1 cellular context compared by ENCODE assay signal in the genomic region with DNA sequence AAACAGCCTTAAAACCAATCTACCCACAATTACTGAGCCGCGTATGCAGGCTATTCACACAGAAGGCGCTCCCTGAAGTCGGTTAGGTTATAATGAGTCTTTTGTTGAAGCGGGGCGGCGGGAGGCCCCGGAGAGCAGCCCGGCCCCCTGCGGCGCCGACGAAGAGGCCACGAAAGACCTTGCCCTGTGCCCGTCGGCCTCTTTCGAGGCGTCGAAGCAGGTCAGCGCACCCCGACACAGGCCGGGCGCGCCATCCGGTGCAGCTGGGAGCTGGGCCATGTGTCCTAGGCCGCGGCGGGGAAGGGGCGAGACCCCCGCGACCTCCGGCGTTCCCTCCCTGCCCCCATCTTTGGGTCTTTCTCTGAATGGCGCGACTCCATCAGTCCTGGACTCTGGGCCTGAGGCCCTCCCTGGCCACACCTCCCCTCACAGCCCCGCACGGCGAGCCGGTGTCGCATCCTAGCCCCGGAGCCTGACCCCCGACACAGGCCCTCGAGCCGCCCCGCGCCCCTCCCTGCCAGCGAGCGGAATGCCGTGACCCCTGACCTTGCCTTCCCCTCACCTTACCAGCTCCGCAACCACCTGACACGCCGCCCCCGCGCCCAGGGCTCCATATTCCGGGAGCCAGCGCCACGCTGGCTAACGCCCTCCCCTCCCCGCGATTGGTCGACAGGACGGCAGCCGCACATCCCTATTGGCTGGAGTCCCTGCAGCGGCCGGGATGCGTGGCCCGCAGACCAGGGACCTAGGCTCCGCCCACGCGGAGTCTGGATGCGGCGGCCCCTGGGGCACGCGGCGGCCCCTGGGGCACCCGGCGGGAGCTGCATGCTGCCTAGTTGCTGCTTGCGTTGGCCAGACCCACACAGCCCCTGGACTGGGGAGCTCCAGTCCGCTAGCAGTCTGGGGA.
TF ChIP-seq lines count a peak whose summit lies in the region.

Gene SLC11A2 (minus strand): TSS at position 637 of the 907 bp plus-strand sequence. CDS start 15,656 bp downstream, outside the sequence.

TF ChIP-seq in HEK293, 187 proteins besides CTCF, POLR2A, EP300 and RAD21 (continued from another document and continues in another):
- TF ChIP-seq REST (tag by site-specific recombination; IDR thresholded peaks at IDR 0.05) = peak; percentile 10; the same call in 1 of the 2 replicates
- TF ChIP-seq GFI1B (tag by site-specific recombination; IDR thresholded peaks at IDR 0.05) = 0 out of 2 replicates have a peak, but pooled peaks have one; percentile 24
- no peak for TF ChIP-seq ZNF658 (tag by site-specific recombination; IDR thresholded peaks at IDR 0.05)
- TF ChIP-seq ZNF529 (tag by site-specific recombination; IDR thresholded peaks at IDR 0.05; ENCODE audit: insufficient replicate concordance) = no peak
- TF ChIP-seq ZNF747 (tag by site-specific recombination; IDR thresholded peaks at IDR 0.05) = no peak
- no peak for TF ChIP-seq ZNF768 (tag by site-specific recombination; IDR thresholded peaks at IDR 0.05)
- TF ChIP-seq ZNF19 (tag by site-specific recombination; IDR thresholded peaks at IDR 0.05; ENCODE audit: low read depth) = no peak
- TF ChIP-seq GLI2 (tag by site-specific recombination; IDR thresholded peaks at IDR 0.05; ENCODE audit: borderline replicate concordance, low read depth) = no peak
- peak; percentile 92 for TF ChIP-seq ZBTB1 (tag by site-specific recombination; IDR thresholded peaks at IDR 0.05)
- TF ChIP-seq ZNF239 (tag by site-specific recombination; IDR thresholded peaks at IDR 0.05) = no peak
- TF ChIP-seq, protein P1, sequence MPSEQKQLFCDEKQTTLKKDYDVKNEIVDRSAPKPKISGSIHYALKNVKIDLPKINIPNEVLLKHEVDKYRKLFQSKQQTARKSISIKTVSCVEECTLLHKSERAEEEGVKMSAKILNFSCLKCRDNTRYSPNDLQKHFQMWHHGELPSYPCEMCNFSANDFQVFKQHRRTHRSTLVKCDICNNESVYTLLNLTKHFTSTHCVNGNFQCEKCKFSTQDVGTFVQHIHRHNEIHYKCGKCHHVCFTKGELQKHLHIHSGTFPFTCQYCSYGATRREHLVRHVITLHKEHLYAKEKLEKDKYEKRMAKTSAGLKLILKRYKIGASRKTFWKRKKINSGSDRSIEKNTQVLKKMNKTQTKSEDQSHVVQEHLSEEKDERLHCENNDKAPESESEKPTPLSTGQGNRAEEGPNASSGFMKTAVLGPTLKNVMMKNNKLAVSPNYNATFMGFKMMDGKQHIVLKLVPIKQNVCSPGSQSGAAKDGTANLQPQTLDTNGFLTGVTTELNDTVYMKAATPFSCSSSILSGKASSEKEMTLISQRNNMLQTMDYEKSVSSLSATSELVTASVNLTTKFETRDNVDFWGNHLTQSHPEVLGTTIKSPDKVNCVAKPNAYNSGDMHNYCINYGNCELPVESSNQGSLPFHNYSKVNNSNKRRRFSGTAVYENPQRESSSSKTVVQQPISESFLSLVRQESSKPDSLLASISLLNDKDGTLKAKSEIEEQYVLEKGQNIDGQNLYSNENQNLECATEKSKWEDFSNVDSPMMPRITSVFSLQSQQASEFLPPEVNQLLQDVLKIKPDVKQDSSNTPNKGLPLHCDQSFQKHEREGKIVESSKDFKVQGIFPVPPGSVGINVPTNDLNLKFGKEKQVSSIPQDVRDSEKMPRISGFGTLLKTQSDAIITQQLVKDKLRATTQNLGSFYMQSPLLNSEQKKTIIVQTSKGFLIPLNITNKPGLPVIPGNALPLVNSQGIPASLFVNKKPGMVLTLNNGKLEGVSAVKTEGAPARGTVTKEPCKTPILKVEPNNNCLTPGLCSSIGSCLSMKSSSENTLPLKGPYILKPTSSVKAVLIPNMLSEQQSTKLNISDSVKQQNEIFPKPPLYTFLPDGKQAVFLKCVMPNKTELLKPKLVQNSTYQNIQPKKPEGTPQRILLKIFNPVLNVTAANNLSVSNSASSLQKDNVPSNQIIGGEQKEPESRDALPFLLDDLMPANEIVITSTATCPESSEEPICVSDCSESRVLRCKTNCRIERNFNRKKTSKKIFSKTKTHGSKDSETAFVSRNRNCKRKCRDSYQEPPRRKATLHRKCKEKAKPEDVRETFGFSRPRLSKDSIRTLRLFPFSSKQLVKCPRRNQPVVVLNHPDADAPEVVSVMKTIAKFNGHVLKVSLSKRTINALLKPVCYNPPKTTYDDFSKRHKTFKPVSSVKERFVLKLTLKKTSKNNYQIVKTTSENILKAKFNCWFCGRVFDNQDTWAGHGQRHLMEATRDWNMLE (tag by site-specific recombination; conservative IDR thresholded peaks at IDR 0.05; ENCODE audit: low read depth) = no peak
- TF ChIP-seq PRDM10 (tag by site-specific recombination; IDR thresholded peaks at IDR 0.05) = peak; percentile 80
- no peak for TF ChIP-seq ZNF704 (tag by site-specific recombination; IDR thresholded peaks at IDR 0.05)
- no peak for TF ChIP-seq ZNF433 (tag by site-specific recombination; IDR thresholded peaks at IDR 0.05; ENCODE audit: low read depth)
- TF ChIP-seq ZNF423 (tag by site-specific recombination; IDR thresholded peaks at IDR 0.05) = 0 out of 2 replicates have a peak, but pooled peaks have one; percentile 54
- TF ChIP-seq ZNF248 (tag by site-specific recombination; IDR thresholded peaks at IDR 0.05) = no peak
- TF ChIP-seq TRIM28 (IDR thresholded peaks at IDR 0.05; ENCODE audit: borderline replicate concordance, low read length) = no peak
- TF ChIP-seq ZNF280D (tag by site-specific recombination; IDR thresholded peaks at IDR 0.05) = no peak
- peak; percentile 100 for TF ChIP-seq ZXDB (tag by site-specific recombination; IDR thresholded peaks at IDR 0.05)
- TF ChIP-seq, protein P2, sequence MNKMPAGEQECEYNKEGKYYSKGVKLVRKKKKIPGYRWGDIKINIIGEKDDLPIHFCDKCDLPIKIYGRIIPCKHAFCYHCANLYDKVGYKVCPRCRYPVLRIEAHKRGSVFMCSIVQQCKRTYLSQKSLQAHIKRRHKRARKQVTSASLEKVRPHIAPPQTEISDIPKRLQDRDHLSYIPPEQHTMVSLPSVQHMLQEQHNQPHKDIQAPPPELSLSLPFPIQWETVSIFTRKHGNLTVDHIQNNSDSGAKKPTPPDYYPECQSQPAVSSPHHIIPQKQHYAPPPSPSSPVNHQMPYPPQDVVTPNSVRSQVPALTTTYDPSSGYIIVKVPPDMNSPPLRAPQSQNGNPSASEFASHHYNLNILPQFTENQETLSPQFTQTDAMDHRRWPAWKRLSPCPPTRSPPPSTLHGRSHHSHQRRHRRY (tag by site-specific recombination; IDR thresholded peaks at IDR 0.05) = no peak
- no peak for TF ChIP-seq ZNF274 (IDR thresholded peaks at IDR 0.05; ENCODE audit: low read length)
- no peak for TF ChIP-seq ZNF274 (tag by site-specific recombination; IDR thresholded peaks at IDR 0.05; ENCODE audit: borderline replicate concordance)
- no peak; the same call in none of the 2 replicates for TF ChIP-seq ZNF24 (tag by site-specific recombination; IDR thresholded peaks at IDR 0.05)
- TF ChIP-seq ZBTB48 (tag by site-specific recombination; IDR thresholded peaks at IDR 0.05) = peak; percentile 97
- no peak for TF ChIP-seq ZNF571 (tag by site-specific recombination; IDR thresholded peaks at IDR 0.05)
- TF ChIP-seq, protein P3, sequence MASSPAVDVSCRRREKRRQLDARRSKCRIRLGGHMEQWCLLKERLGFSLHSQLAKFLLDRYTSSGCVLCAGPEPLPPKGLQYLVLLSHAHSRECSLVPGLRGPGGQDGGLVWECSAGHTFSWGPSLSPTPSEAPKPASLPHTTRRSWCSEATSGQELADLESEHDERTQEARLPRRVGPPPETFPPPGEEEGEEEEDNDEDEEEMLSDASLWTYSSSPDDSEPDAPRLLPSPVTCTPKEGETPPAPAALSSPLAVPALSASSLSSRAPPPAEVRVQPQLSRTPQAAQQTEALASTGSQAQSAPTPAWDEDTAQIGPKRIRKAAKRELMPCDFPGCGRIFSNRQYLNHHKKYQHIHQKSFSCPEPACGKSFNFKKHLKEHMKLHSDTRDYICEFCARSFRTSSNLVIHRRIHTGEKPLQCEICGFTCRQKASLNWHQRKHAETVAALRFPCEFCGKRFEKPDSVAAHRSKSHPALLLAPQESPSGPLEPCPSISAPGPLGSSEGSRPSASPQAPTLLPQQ (tag by site-specific recombination; IDR thresholded peaks at IDR 0.05) = no peak; the same call in none of the 2 replicates
- TF ChIP-seq KLF8 (tag by site-specific recombination; IDR thresholded peaks at IDR 0.05) = peak; percentile 85; the same call in 1 of the 2 replicates
- peak; percentile 89 for TF ChIP-seq KLF17 (tag by site-specific recombination; IDR thresholded peaks at IDR 0.05)
- TF ChIP-seq ZNF791 (tag by site-specific recombination; IDR thresholded peaks at IDR 0.05) = no peak
- TF ChIP-seq ZNF169 (tag by site-specific recombination; IDR thresholded peaks at IDR 0.05) = no peak
- no peak for TF ChIP-seq HOXA7 (CRISPR knock-in tag; IDR thresholded peaks at IDR 0.05; ENCODE audit: borderline replicate concordance)
- peak; percentile 84 for TF ChIP-seq KLF1 (tag by site-specific recombination; IDR thresholded peaks at IDR 0.05)
